In the genomic region with DNA sequence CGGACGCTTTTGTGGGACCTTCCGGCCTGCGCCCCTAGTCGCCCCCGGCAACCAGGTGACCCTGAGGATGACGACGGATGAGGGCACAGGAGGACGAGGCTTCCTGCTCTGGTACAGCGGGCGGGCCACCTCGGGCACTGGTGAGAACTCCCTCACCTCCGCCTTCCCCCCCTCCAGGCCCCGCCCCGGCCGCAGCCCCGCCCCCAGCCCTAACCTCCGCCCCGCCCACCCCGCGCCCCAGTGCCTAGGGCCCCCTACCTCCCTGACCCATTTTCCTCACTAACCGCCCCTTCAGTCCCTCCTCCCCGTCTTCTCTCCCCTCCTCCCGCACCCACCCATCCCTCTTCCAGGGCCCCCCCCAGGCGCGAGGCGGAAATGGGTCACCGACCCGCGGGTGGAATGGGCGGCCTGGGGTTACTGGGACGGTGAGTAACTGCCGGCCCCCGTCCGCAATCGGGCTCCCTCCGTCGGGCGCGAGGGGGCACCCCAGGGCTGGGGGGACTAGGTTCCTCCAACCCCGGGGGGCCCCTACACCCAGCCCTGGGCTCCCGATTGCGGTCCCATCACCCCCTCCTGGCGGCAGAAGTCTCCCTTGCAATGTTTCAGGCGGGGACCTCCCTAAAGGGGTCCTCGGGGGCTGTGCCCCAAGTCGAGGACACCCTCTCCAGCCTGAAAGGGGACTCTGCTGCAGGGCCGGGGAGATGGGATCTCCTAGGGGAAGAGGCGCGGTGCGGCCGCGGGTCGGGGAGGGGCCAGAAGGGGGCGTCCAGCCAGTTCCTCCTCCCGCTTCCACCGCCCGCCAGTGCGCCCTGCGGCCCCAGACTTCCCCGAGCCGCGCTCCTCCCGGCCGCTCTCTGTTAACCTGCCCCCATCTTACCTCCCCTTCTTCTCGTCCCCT, we compare ENCODE assay signal across 8 cellular contexts. TPM values are rescaled to one million over a fixed set of nuclear protein-coding genes. Genes with fewer than 3 reads are reported as not detected.
DNase-seq lines count a peak whose midpoint lies in the region; ATAC-seq, FAIRE-seq and TF ChIP-seq lines count a peak whose summit lies in the region.

No MANE protein-coding gene starts in this region.

- no peaks in the 10 kb centered on the region for H3K9me3 ChIP-seq in upper lobe of left lung

- POLR2A ChIA-PET in RWPE1 (lab: Yijun Ruan, JAX; ENCODE audit: low non-redundant PET): interaction anchor here (1.2 kb wide), 1 partner anchor 18 kb away, joined by 3 read pairs; a partner anchor contains a TSS

- no peaks in the 10 kb centered on the region for H3K27me3 ChIP-seq in upper lobe of left lung

- WGBS in upper lobe of left lung, 2 donors: 0% methylated on average over 16 to 47 of the region's 66 CpGs

- ATAC-seq in omental fat pad (ENCODE audit: low FRiP score): peak; percentile 71
- ATAC-seq in upper lobe of left lung (ENCODE audit: low FRiP score in 2 of 2): peak; percentile 83 to 88

- no peak for FAIRE-seq in frontal cortex (lab: Jason Lieb, UNC)

- TF ChIP-seq POLR2A in upper lobe of left lung (IDR thresholded peaks at IDR 0.05): peak in 1 of 4 donors; percentile 67

- CTCF ChIA-PET in RWPE1 (lab: Yijun Ruan, JAX): interaction anchor here (0.7 to 0.8 kb wide), 3 partner anchors 14 to 20 kb away, joined by 3 to 4 read pairs (median 4); a partner anchor contains a TSS

- H3K36me3 ChIP-seq in upper lobe of left lung: no peaks in the 10 kb centered on the region

- DNase-seq in SIG-M5 treated with dmso at 0.1 percent for 504 hours (lab: John Stamatoyannopoulos, UW; ENCODE audit: unreplicated experiment): peak; percentile 67
- no peak for DNase-seq in SIG-M5 (lab: John Stamatoyannopoulos, UW)
- DNase-seq in HPDE6-E6E7 (ENCODE audit: extremely low spot score): peak; percentile 80
- DNase-seq in RWPE1 (ENCODE audit: low spot score): peak; percentile 89
- peak; percentile 80 for DNase-seq in activated gamma-delta T cell (lab: John Stamatoyannopoulos, UW)
- DNase-seq in frontal cortex (ENCODE audit: low spot score in 2 of 2): peak; percentile 75 to 84
- DNase-seq in omental fat pad (ENCODE audit: low spot score): no peak
- peak; percentile 80 to 95 for DNase-seq in upper lobe of left lung

- peak overlapping the region; percentile 70 to 89 (median 75) for H3K4me3 ChIP-seq in upper lobe of left lung

- H3K27ac ChIP-seq in RWPE1: peak overlapping the region; percentile 78
- H3K27ac ChIP-seq in upper lobe of left lung: peak overlapping the region; percentile 59 to 88 (median 76)

- H3K4me1 ChIP-seq in upper lobe of left lung: peaks cover 15 to 42% (median 29%) of the 10 kb centered on the region in 4 donors

- TF ChIP-seq CTCF in RWPE1 (conservative IDR thresholded peaks at IDR 0.05; ENCODE audit: low read depth) (peak; percentile 73), omental fat pad (IDR thresholded peaks at IDR 0.05) (peak in 1 of 3 donors; percentile 49), upper lobe of left lung (IDR thresholded peaks at IDR 0.05) (peak in 5 of 6 experiments; percentile 53 to 66 (median 62))

- no peak for TF ChIP-seq EP300 in upper lobe of left lung (IDR thresholded peaks at IDR 0.05)

RNA-seq across cellular contexts. Expression of a gene that starts 2.2 kb away (rescaled TPM):
- total RNA-seq in frontal cortex: 3.3 TPM
- 10 to 100 TPM; 20.6 to 87.2 (median 40.5) TPM for total RNA-seq in omental fat pad
- 100 to 1,000 TPM in 2 of 6 donors, 10 to 100 TPM in 4; 15.2 to 115 (median 47.3) TPM for total RNA-seq in upper lobe of left lung

RNA-seq across cellular contexts. Expression of a gene that starts 8.0 kb away (rescaled TPM):
- total RNA-seq in frontal cortex (9.0 TPM), omental fat pad (1 to 10 TPM; 5.4 to 8.9 (median 7.2) TPM), upper lobe of left lung (10 to 100 TPM in 5 of 6 donors, 1 to 10 TPM in 1; 9.9 to 25.8 (median 16.0) TPM)

RNA-seq across cellular contexts. Expression of a gene that starts 18.2 kb away (rescaled TPM):
- total RNA-seq in frontal cortex (0.41 TPM), omental fat pad (under 1 TPM in 1 of 4 donors, not detected in 3; 0.36 TPM), upper lobe of left lung (1 to 10 TPM in 1 of 6 donors, under 1 TPM in 2, not detected in 3; 0.63 to 4.2 (median 0.77) TPM)

RNA-seq across cellular contexts. Expression of a gene that starts 18.4 kb away (rescaled TPM):
- total RNA-seq in frontal cortex (6.1 TPM), omental fat pad (100 to 1,000 TPM in 1 of 4 donors, 10 to 100 TPM in 3; 51.8 to 108 (median 55.7) TPM), upper lobe of left lung (100 to 1,000 TPM in 5 of 6 donors, 10 to 100 TPM in 1; 88.5 to 493 (median 121) TPM)

RNA-seq across cellular contexts. Expression of a gene that starts 30.6 kb away (rescaled TPM):
- not detected for total RNA-seq in frontal cortex
- 1 to 10 TPM in 3 of 4 donors, not detected in 1; 1.1 to 4.7 (median 1.7) TPM for total RNA-seq in omental fat pad
- 10 to 100 TPM in 3 of 6 donors, 1 to 10 TPM in 3; 1.2 to 18.9 (median 12.7) TPM for total RNA-seq in upper lobe of left lung

Comparison
In these comparisons a context has a peak if more than half of its experiments do, and no peak if none do; other contexts are left out.
1. DNase-seq: peak in SIG-M5 treated with dmso at 0.1 percent for 504 hours (single experiment), HPDE6-E6E7 (single experiment), RWPE1 (single experiment), activated gamma-delta T cell (single experiment), frontal cortex (2 of 2) and upper lobe of left lung (2 of 2); none in SIG-M5 (single experiment) and omental fat pad (single experiment).